Comparison of ENCODE assay signal across 8 cellular contexts in the genomic region with DNA sequence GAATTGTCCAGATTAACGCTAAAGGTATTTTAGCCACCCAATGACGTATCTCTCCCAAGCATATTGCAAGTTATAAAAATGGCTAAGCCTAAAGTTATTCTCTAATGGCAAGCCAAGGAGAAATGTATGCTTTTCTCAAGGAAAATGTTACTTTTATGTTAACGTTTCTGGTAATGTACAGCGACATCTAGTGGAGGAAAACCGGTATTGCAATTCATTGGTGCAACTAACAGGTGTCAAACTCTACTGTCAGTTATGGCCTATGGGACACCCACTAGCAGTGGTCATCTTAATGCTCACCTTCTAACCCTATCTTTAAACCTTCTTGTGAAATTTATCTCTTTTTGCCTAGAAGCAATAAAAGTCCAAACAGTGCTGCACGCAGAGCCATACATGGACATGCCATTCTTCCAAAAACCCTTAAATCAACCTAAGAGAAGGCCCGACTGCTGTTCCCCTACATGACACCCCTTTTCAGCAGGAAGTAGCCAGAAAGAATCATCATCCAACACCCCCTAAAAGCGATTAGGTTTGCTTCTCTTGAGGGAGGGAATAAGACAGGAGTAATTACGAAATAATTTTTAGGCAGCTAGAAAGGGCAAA.
DNase-seq lines count a peak whose midpoint lies in the region; ATAC-seq and TF ChIP-seq lines count a peak whose summit lies in the region.

No MANE protein-coding gene starts in this region.

- H3K9me3 ChIP-seq in RWPE2 (ENCODE audit: severe bottlenecking): no peaks in the 10 kb centered on the region

- no peaks in the 10 kb centered on the region for H3K27me3 ChIP-seq in RWPE2 (ENCODE audit: insufficient read depth, poor library complexity, severe bottlenecking)

- no peaks in the 10 kb centered on the region for H3K4me1 ChIP-seq in RWPE2 (ENCODE audit: insufficient read depth, poor library complexity, severe bottlenecking)

- peak; percentile 88 for TF ChIP-seq CTCF in RWPE2 (IDR thresholded peaks at IDR 0.05; ENCODE audit: poor library complexity, severe bottlenecking)

- H3K27me3 Mint-ChIP-seq in natural killer cell treated with Interleukin-12 subunit alpha and Interleukin-12 subunit beta and Interleukin-15 and Interleukin-18, amount 100 ng/mL, for 72 hours: peaks cover 31 to 33% of the 10 kb centered on the region in 2 donors

- peaks cover 4% of the 10 kb centered on the region for H3K36me3 Mint-ChIP-seq in natural killer cell treated with Interleukin-12 subunit alpha and Interleukin-12 subunit beta and Interleukin-15 and Interleukin-18, amount 100 ng/mL, for 72 hours

- H3K4me3 ChIP-seq in RWPE2 (ENCODE audit: severe bottlenecking): no peak overlapping the region

- no peaks in the 10 kb centered on the region for H3K9me3 Mint-ChIP-seq in natural killer cell treated with Interleukin-12 subunit alpha and Interleukin-12 subunit beta and Interleukin-15 and Interleukin-18, amount 100 ng/mL, for 72 hours

- no peaks in the 10 kb centered on the region for H3K36me3 ChIP-seq in RWPE2 (ENCODE audit: low read depth)

- H3K4me3 Mint-ChIP-seq in natural killer cell treated with Interleukin-12 subunit alpha and Interleukin-12 subunit beta and Interleukin-15 and Interleukin-18, amount 100 ng/mL, for 72 hours: no peak overlapping the region

- no peak for ATAC-seq in RWPE2 (ENCODE audit: low read depth)
- ATAC-seq in natural killer cell treated with Interleukin-12 subunit alpha and Interleukin-12 subunit beta and Interleukin-15 and Interleukin-18, amount 100 ng/mL, for 72 hours: no peak
- no peak for ATAC-seq in HG03354 (IDR thresholded peaks at IDR 0.05; ENCODE audit: poor library complexity, severe bottlenecking, unreplicated experiment)
- no peak for ATAC-seq in HG03378 (IDR thresholded peaks at IDR 0.05; ENCODE audit: unreplicated experiment)

- DNase-seq in NOMO-1 treated with DMSO at 0.1 percent for 48 hours (lab: John Stamatoyannopoulos, UW; ENCODE audit: unreplicated experiment) (peak; percentile 11), NOMO-1 treated with dmso at 0.1 percent for 144 hours (lab: John Stamatoyannopoulos, UW; ENCODE audit: unreplicated experiment) (no peak), HuH-7 (ENCODE audit: low spot score) (peak; percentile 10), RWPE2 (ENCODE audit: low spot score) (no peak), dermis microvascular lymphatic vessel endothelial cell (ENCODE audit: low read depth in 2 of 2) (peak; percentile 18 to 44)
- DNase-seq in natural killer cell treated with Interleukin-12 subunit alpha and Interleukin-12 subunit beta and Interleukin-15 and Interleukin-18, amount 100 ng/mL, for 72 hours (ENCODE audit: low spot score): peak; percentile 71

- H3K27ac ChIP-seq in RWPE2 (ENCODE audit: poor library complexity, severe bottlenecking): no peak overlapping the region

- no peak overlapping the region for H3K27ac Mint-ChIP-seq in natural killer cell treated with Interleukin-12 subunit alpha and Interleukin-12 subunit beta and Interleukin-15 and Interleukin-18, amount 100 ng/mL, for 72 hours

- no peaks in the 10 kb centered on the region for H3K4me1 Mint-ChIP-seq in natural killer cell treated with Interleukin-12 subunit alpha and Interleukin-12 subunit beta and Interleukin-15 and Interleukin-18, amount 100 ng/mL, for 72 hours (ENCODE audit: low read depth in 2 of 2)

Comparison
In these comparisons a context has a peak if more than half of its experiments do, and no peak if none do; other contexts are left out.
1. DNase-seq: peak in NOMO-1 treated with DMSO at 0.1 percent for 48 hours (single experiment), HuH-7 (single experiment), dermis microvascular lymphatic vessel endothelial cell (2 of 2) and natural killer cell treated with Interleukin-12 subunit alpha and Interleukin-12 subunit beta and Interleukin-15 and Interleukin-18, amount 100 ng/mL, for 72 hours (single experiment); none in NOMO-1 treated with dmso at 0.1 percent for 144 hours (single experiment) and RWPE2 (single experiment).